ENCODE assay signal across 19 cellular contexts in genomic region chr7:20958474-20958873, GRCh38.
"Had no signal": no experiment of that assay in that cellular context is flagged by ENCODE, and none has a peak within 500 bp of the region (broad histone marks: within the 10 kb centered on the region; RNA-seq: fewer than 3 reads in every experiment).

No MANE protein-coding gene starts in this region.

- H3K27ac Mint-ChIP-seq: activated CD4-positive, alpha-beta memory T cell treated with anti-CD3 and anti-CD28 coated beads for 36 hours; activated naive CD8-positive, alpha-beta T cell treated with anti-CD3 and anti-CD28 coated beads for 36 hours; endodermal cell; type B pancreatic cell had no signal

- H3K4me3 Mint-ChIP-seq: activated CD4-positive, alpha-beta memory T cell treated with anti-CD3 and anti-CD28 coated beads for 36 hours; activated naive CD8-positive, alpha-beta T cell treated with anti-CD3 and anti-CD28 coated beads for 36 hours; endodermal cell; naive B cell; neural crest cell; type B pancreatic cell had no signal

- H3K36me3 Mint-ChIP-seq: activated CD4-positive, alpha-beta memory T cell treated with anti-CD3 and anti-CD28 coated beads for 36 hours; activated naive CD8-positive, alpha-beta T cell treated with anti-CD3 and anti-CD28 coated beads for 36 hours; naive B cell; type B pancreatic cell had no signal

- H3K9me3 Mint-ChIP-seq: activated CD4-positive, alpha-beta memory T cell treated with anti-CD3 and anti-CD28 coated beads for 36 hours; activated naive CD8-positive, alpha-beta T cell treated with anti-CD3 and anti-CD28 coated beads for 36 hours; endodermal cell; naive B cell; neural crest cell; type B pancreatic cell had no signal

- ATAC-seq: gastrocnemius medialis, left lung had no signal

- H3K27me3 Mint-ChIP-seq: activated CD4-positive, alpha-beta memory T cell treated with anti-CD3 and anti-CD28 coated beads for 36 hours; activated naive CD8-positive, alpha-beta T cell treated with anti-CD3 and anti-CD28 coated beads for 36 hours; naive B cell had no signal

- H3K4me1 Mint-ChIP-seq: activated naive CD8-positive, alpha-beta T cell treated with anti-CD3 and anti-CD28 coated beads for 36 hours; naive B cell had no signal

- DNase-seq: activated CD4-positive, alpha-beta memory T cell treated with anti-CD3 and anti-CD28 coated beads for 36 hours; activated CD4-positive, alpha-beta T cell treated with anti-CD3 and anti-CD28 coated beads for 48 hours; activated naive CD4-positive, alpha-beta T cell treated with Interleukin-2 at 50 U/mL for 16 hours; activated naive CD8-positive, alpha-beta T cell treated with anti-CD3 and anti-CD28 coated beads for 36 hours; activated T-cell treated with anti-CD3 and anti-CD28 coated beads, Interleukin-2, amount 50 U/mL, for 48 hours; cerebellar nuclear complex; endodermal cell; esophagus squamous epithelium; gastrocnemius medialis; hippocampal formation; kidney glomerular epithelial cell; left lung; naive B cell; occipital lobe; posterior cingulate gyrus; stimulated activated CD4-positive, alpha-beta T cell treated with anti-CD3 and anti-CD28 coated beads, Interleukin-2, amount 100 ng/mL, for 48 hours; stimulated activated naive CD4-positive, alpha-beta T cell treated with Interleukin-2 at 50 U/mL for 16 hours had no signal
